10 cellular contexts compared by ENCODE assay signal in the genomic region with DNA sequence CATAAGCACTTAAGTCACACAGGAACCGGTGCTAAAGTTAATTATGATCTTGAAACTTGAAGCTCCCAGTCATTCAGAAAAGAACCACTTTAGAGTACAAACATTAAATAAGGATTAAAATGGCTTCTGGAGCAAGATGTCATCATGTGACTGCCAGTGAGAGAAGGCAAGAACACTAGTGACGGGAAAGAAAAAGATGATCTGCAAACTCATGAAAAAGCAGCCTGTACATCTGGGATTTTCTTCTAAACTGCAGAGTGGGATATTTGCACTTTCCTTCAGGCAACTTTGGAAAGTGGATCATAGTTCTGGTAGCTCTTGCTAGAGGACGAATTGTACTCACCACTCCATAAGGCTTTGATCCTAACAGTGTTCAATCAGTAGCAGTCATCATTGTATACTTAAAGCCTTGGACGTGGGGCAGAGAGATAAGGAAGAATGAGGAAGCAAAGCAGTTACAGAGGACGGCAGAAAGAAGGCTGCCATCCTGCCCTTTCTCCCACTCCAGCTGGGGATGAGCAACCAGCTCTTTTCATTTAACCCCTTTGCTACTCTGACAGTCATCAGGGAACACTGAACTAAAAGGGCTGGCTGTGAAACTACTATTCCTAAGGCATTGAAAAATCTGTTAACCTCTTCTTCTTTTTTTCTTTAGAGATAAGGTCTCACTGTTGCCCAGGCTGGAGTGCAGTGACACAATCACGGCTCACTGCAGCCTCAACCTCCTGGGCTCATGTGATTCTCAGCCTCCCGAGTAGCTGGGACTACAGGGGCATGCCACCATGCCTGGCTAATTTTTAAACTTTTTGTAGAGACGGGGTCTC. TPM values are rescaled to one million over a fixed set of nuclear protein-coding genes. Genes with fewer than 3 reads are reported as not detected.
DNase-seq lines count a peak whose midpoint lies in the region; ATAC-seq, FAIRE-seq and TF ChIP-seq lines count a peak whose summit lies in the region.
"Had no signal": no experiment of that assay in that cellular context is flagged by ENCODE, and none has a peak within 500 bp of the region (broad histone marks: within the 10 kb centered on the region; RNA-seq: fewer than 3 reads in every experiment).

No MANE protein-coding gene starts in this region.

- no peak for FAIRE-seq in pancreas (lab: Jason Lieb, UNC)

- H3K36me3 ChIP-seq in Caco-2 (ENCODE audit: control insufficient read depth, insufficient read depth, low read length) (no peaks in the 10 kb centered on the region; the same call in 1 of the 2 replicates), pancreas (no peaks in the 10 kb centered on the region)

- H3K27me3 ChIP-seq in Caco-2 (replicated peaks; ENCODE audit: control insufficient read depth, insufficient read depth, low read length) (no peaks in the 10 kb centered on the region), pancreas (no peaks in the 10 kb centered on the region)

- CTCF ChIA-PET in Caco-2 (lab: Charles Lee): interaction anchor here (0.6 to 1.2 kb wide), 2 partner anchors 54 to 85 kb away, joined by 3 read pairs; a partner anchor contains a TSS

- 54 to 58% methylated on average over 8 of the region's 8 CpGs for WGBS in pancreas, 2 donors

- POLR2A ChIA-PET in Caco-2 (lab: Charles Lee): interaction anchor here (0.7 to 1.8 kb wide), 5 partner anchors 10 to 914 kb away, joined by 3 to 19 read pairs (median 5); a partner anchor contains a TSS

- peak; percentile 81 to 83 for DNase-seq in Caco-2
- DNase-seq in NCI-H524 treated with DMSO at 0.1 percent for 48 hours (lab: John Stamatoyannopoulos, UW): peak; percentile 29
- peak; percentile 31 for DNase-seq in fibroblast of mammary gland (ENCODE audit: low read depth)
- no peak for DNase-seq in pancreas
- DNase-seq in ACHN: no peak
- no peak for DNase-seq in effector CD8-positive, alpha-beta T cell (lab: John Stamatoyannopoulos, UW)
- no peak for DNase-seq in NK-92 treated with Interleukin-12 subunit alpha and Interleukin-12 subunit beta, amount 100 ng/mL, for 24 hours (lab: John Stamatoyannopoulos, UW)
- no peak for DNase-seq in stimulated activated naive CD4-positive, alpha-beta T cell treated with Interleukin-2 at 50 U/mL for 16 hours (lab: John Stamatoyannopoulos, UW)
- DNase-seq: activated CD4-positive, alpha-beta T cell treated with anti-CD3 and anti-CD28 coated beads for 1 hour had no signal

- intact Hi-C loops in Caco-2 (cut with micrococcal nuclease; ENCODE audit: unreplicated experiment): loop anchor here (1.0 kb wide), 2 partner anchors 11 to 54 kb away; a partner anchor contains a TSS
- intact Hi-C loops in pancreas (cut with DNase I): no loop called here

- peak in 3 of 4 donors; percentile 71 to 77 (median 75) for ATAC-seq in pancreas

- H3K4me1 ChIP-seq in Caco-2: peaks cover 32% of the 10 kb centered on the region
- H3K4me1 ChIP-seq in pancreas: no peaks in the 10 kb centered on the region

- peaks cover 57% of the 10 kb centered on the region for H3K36me3 Mint-ChIP-seq in Caco-2 (ENCODE audit: insufficient read depth, unreplicated experiment)

- H3K27ac ChIP-seq in pancreas: peak overlapping the region in 1 of 4 donors; percentile 2

- 0 out of 2 replicates have a peak overlapping the region, but pooled peaks have one; percentile 1 for H3K4me3 ChIP-seq in Caco-2 (ENCODE audit: low read depth, low read length)
- no peak overlapping the region for H3K4me3 ChIP-seq in fibroblast of mammary gland (ENCODE audit: control insufficient read depth, low read depth, low read length)
- H3K4me3 ChIP-seq in pancreas: no peak overlapping the region

- H3K4me3 Mint-ChIP-seq in Caco-2 (ENCODE audit: unreplicated experiment): peak overlapping the region; percentile 64
- H3K4me3 Mint-ChIP-seq: nephron had no signal

- peak overlapping the region; percentile 88 for H3K27ac Mint-ChIP-seq in Caco-2 (ENCODE audit: unreplicated experiment)

- H3K9me3 ChIP-seq in Caco-2 (peaks cover 6% of the 10 kb centered on the region; the same call in 1 of the 2 replicates), pancreas (no peaks in the 10 kb centered on the region)

- peaks cover 21% of the 10 kb centered on the region for H3K4me1 Mint-ChIP-seq in Caco-2 (ENCODE audit: low read depth, unreplicated experiment)
- H3K4me1 Mint-ChIP-seq: nephron had no signal

- BruUV-seq in Caco-2 (replicated peaks; lab: Mats Ljungman, UMichigan): no TSS peak

- H3K9me3 Mint-ChIP-seq in Caco-2 (ENCODE audit: unreplicated experiment): peaks cover 9% of the 10 kb centered on the region

- TF ChIP-seq CTCF in Caco-2 (IDR thresholded peaks at IDR 0.05; ENCODE audit: insufficient read depth in 1 of 2, low read depth in 1 of 2, low read length in 1 of 2, severe bottlenecking in 1 of 2, unreplicated experiment in 1 of 2): no peak
- no peak for TF ChIP-seq CTCF in fibroblast of mammary gland (conservative IDR thresholded peaks at IDR 0.05; ENCODE audit: control insufficient read depth, insufficient read depth, low read depth, low read length)
- TF ChIP-seq CTCF in pancreas (IDR thresholded peaks at IDR 0.05): no peak

- in situ Hi-C loops in ACHN (cut with HindIII; ENCODE audit: low pct_ligation_motif_present, low pct_unique_long_range_greater_than_20kb, low sequenced_read_pairs): no loop called here

- no peaks in the 10 kb centered on the region for H3K27me3 Mint-ChIP-seq in Caco-2 (ENCODE audit: insufficient read depth, unreplicated experiment)

RNA-seq across cellular contexts. Expression of a gene that starts 18.1 kb away (rescaled TPM):
- total RNA-seq in Caco-2 (2022) (29.3 and 31.8 TPM in 2 replicates), pancreas (10 to 100 TPM in 1 of 6 donors, 1 to 10 TPM in 5; 6.0 to 14.4 (median 6.6) TPM)
- polyA plus RNA-seq in pancreas: 10 to 100 TPM; 12.8 to 20.9 TPM

RNA-seq across cellular contexts. Expression of a gene that starts 54.1 kb away (rescaled TPM):
- total RNA-seq in Caco-2 (2022) (43.2 and 48.1 TPM in 2 replicates), pancreas (10 to 100 TPM; 15.3 to 23.9 (median 19.5) TPM)
- polyA plus RNA-seq in pancreas: 1 to 10 TPM; 2.9 to 5.4 TPM

Comparison
In these comparisons a context has a peak if more than half of its experiments do, and no peak if none do; other contexts are left out.
1. DNase-seq: peak in Caco-2 (2 of 2), NCI-H524 treated with DMSO at 0.1 percent for 48 hours (single experiment) and fibroblast of mammary gland (single experiment); none in pancreas (0 of 6), ACHN (single experiment), effector CD8-positive, alpha-beta T cell (single experiment), NK-92 treated with Interleukin-12 subunit alpha and Interleukin-12 subunit beta, amount 100 ng/mL, for 24 hours (single experiment) and stimulated activated naive CD4-positive, alpha-beta T cell treated with Interleukin-2 at 50 U/mL for 16 hours (single experiment).